8 cellular contexts compared by ENCODE assay signal in genomic region chr2:10303634-10304378, GRCh38. TPM values are rescaled to one million over a fixed set of nuclear protein-coding genes. Genes with fewer than 3 reads are reported as not detected.
A peak's percentile ranks its signal among the peaks of the same experiment; 100 is the strongest.
DNase-seq lines count a peak whose midpoint lies in the region; ATAC-seq and TF ChIP-seq lines count a peak whose summit lies in the region.

No MANE protein-coding gene starts in this region.

- TF ChIP-seq CTCF in VCaP (conservative IDR thresholded peaks at IDR 0.05): peak; percentile 16; the same call in 1 of the 2 replicates
- TF ChIP-seq CTCF in coronary artery (IDR thresholded peaks at IDR 0.05): no peak
- TF ChIP-seq CTCF in left lung (IDR thresholded peaks at IDR 0.05): peak in 1 of 2 donors; percentile 10

- H3K36me3 ChIP-seq in left lung: no peaks in the 10 kb centered on the region

- DNase-seq in NCI-H2227 (lab: John Stamatoyannopoulos, UW; ENCODE audit: unreplicated experiment): peak; percentile 64
- no peak for DNase-seq in NCI-H2227 treated with DMSO at 0.1 percent for 48 hours (lab: John Stamatoyannopoulos, UW)
- DNase-seq in HuH-7 (ENCODE audit: low spot score): peak; percentile 46
- DNase-seq in coronary artery (ENCODE audit: low spot score): no peak
- DNase-seq in left lung: peak; percentile 60 to 90
- peak; percentile 37 for DNase-seq in stimulated activated CD4-positive, alpha-beta T cell treated with anti-CD3 and anti-CD28 coated beads, Interleukin-4, amount 100 ng/mL, for 24 hours

- intact Hi-C loops in left lung (cut with DNase I): loop anchor here in 1 of 2 donors (10.0 kb wide), 1 partner anchor 101 kb away; no protein-coding TSS in a partner anchor

- H3K4me1 ChIP-seq in left lung: peaks cover 27 to 77% of the 10 kb centered on the region in 2 donors

- no peaks in the 10 kb centered on the region for H3K9me3 ChIP-seq in left lung

- ATAC-seq in left lung: peak; percentile 41
- ATAC-seq in HG02938 (IDR thresholded peaks at IDR 0.05; ENCODE audit: unreplicated experiment): no peak

- peaks cover 0 to 5% of the 10 kb centered on the region in 2 donors for H3K27me3 ChIP-seq in left lung

- H3K4me3 ChIP-seq in coronary artery (peak overlapping the region; percentile 84), left lung (peak overlapping the region; percentile 82 to 89)

- H3K27ac ChIP-seq in VCaP (peak overlapping the region; percentile 66; the same call in 1 of the 2 replicates), coronary artery (peak overlapping the region; percentile 70 to 75), left lung (peak overlapping the region; percentile 75 to 93)

RNA-seq across cellular contexts. Expression of gene HPCAL1, which starts 1.1 kb away (rescaled TPM):
- total RNA-seq in left lung: 100 to 1,000 TPM; 107 to 108 TPM

Comparison
In these comparisons a context has a peak if more than half of its experiments do, and no peak if none do; other contexts are left out.
1. DNase-seq: peak in NCI-H2227 (single experiment), HuH-7 (single experiment), left lung (2 of 2) and stimulated activated CD4-positive, alpha-beta T cell treated with anti-CD3 and anti-CD28 coated beads, Interleukin-4, amount 100 ng/mL, for 24 hours (single experiment); none in NCI-H2227 treated with DMSO at 0.1 percent for 48 hours (single experiment) and coronary artery (single experiment).
2. Peak in every context shown above with its lines, with median percentiles within 50 percentile points of each other: H3K27ac ChIP-seq.